Comparison of ENCODE assay signal across 22 cellular contexts in genomic region chr14:105433161-105433605, GRCh38. TPM values are rescaled to one million over a fixed set of nuclear protein-coding genes. Genes with fewer than 3 reads are reported as not detected.
DNase-seq lines count a peak whose midpoint lies in the region; ATAC-seq, FAIRE-seq and TF ChIP-seq lines count a peak whose summit lies in the region.
"Had no signal": no experiment of that assay in that cellular context is flagged by ENCODE, and none has a peak within 500 bp of the region (broad histone marks: within the 10 kb centered on the region; RNA-seq: fewer than 3 reads in every experiment).

No MANE protein-coding gene starts in this region.

- TF ChIP-seq RAD21 in K562 (CRISPR knock-in tag; conservative IDR thresholded peaks at IDR 0.05 in 1 of 2, IDR thresholded peaks at IDR 0.05 in 1 of 2) = no peak

- H4K20me1 ChIP-seq in GM23338 (replicated peaks; ENCODE audit: insufficient read depth) = peaks cover 78% of the 10 kb centered on the region
- peaks cover 4% of the 10 kb centered on the region; the same call in 1 of the 2 replicates for H4K20me1 ChIP-seq in K562 (replicated peaks; ENCODE audit: control insufficient read depth, insufficient read depth, low read length)

- peak overlapping the region in 1 of 2 experiments; percentile 52; a peak in 1 of 4 replicates for H3K9ac ChIP-seq in K562 (ENCODE audit: insufficient read depth in 1 of 2, low read depth in 2 of 2, low read length in 2 of 2)
- H3K9ac ChIP-seq: BLaER1 treated with 17β-estradiol and CSF1 and Interleukin-3, amounts not matched to agents 10 nM and 100 nM; KMS-11 had no signal

- no peak for TF ChIP-seq EP300 in K562 (IDR thresholded peaks at IDR 0.05; ENCODE audit: low read length)
- no peak for TF ChIP-seq EP300 in suprapubic skin (IDR thresholded peaks at IDR 0.05)

- H3K4me1 Mint-ChIP-seq in Caco-2 (ENCODE audit: low read depth, unreplicated experiment) (peaks cover 4% of the 10 kb centered on the region), GM23338 (peaks cover 17% of the 10 kb centered on the region)

- H3K36me3 ChIP-seq in Caco-2 (ENCODE audit: control insufficient read depth, insufficient read depth, low read length) (no peaks in the 10 kb centered on the region; the same call in 1 of the 2 replicates), GM23338 (ENCODE audit: insufficient read depth) (no peaks in the 10 kb centered on the region), K562 (ENCODE audit: control insufficient read depth, insufficient read depth, low read length) (peaks cover 34% of the 10 kb centered on the region; the same call in 2 of the 3 replicates), right lobe of liver (no peaks in the 10 kb centered on the region), suprapubic skin (no peaks in the 10 kb centered on the region), testis (ENCODE audit: low read depth, missing control alignments) (no peaks in the 10 kb centered on the region)

- peak; percentile 81 for ATAC-seq in GM23338
- peak; percentile 33 for ATAC-seq in K562
- ATAC-seq in right lobe of liver = peak; percentile 26 to 56 (median 36)
- ATAC-seq in GM21367 (IDR thresholded peaks at IDR 0.05; ENCODE audit: unreplicated experiment) = no peak
- ATAC-seq: A549, SK-N-SH treated with all-trans-retinoic acid at 6 μM for 48 hours had no signal

- H3K27me3 Mint-ChIP-seq in Caco-2 (ENCODE audit: insufficient read depth, unreplicated experiment) = no peaks in the 10 kb centered on the region
- no peaks in the 10 kb centered on the region for H3K27me3 Mint-ChIP-seq in GM23338 (ENCODE audit: insufficient read depth, low read depth, poor library complexity)
- H3K27me3 Mint-ChIP-seq: CD8-positive, alpha-beta memory T cell had no signal

- H3K36me3 Mint-ChIP-seq in Caco-2 (ENCODE audit: insufficient read depth, unreplicated experiment) (peaks cover 36% of the 10 kb centered on the region), GM23338 (ENCODE audit: low read depth) (peaks cover 29% of the 10 kb centered on the region)

- H3K79me2 ChIP-seq in GM23338 (replicated peaks; ENCODE audit: insufficient read depth) (peaks cover 98% of the 10 kb centered on the region), K562 (ENCODE audit: control insufficient read depth, insufficient read depth, low read length) (peaks cover 83% of the 10 kb centered on the region)

- BruUV-seq in Caco-2 (replicated peaks; lab: Mats Ljungman, UMichigan) (no TSS peak), K562 (replicated peaks; lab: Mats Ljungman, UMichigan) (no TSS peak)

- no peaks in the 10 kb centered on the region for H3K9me1 ChIP-seq in K562 (ENCODE audit: control insufficient read depth, insufficient read depth, low read length)

- no peak overlapping the region for H3K27ac Mint-ChIP-seq in Caco-2 (ENCODE audit: unreplicated experiment)
- H3K27ac Mint-ChIP-seq in GM23338 = peak overlapping the region; percentile 67; the same call in 1 of the 2 replicates

- CTCF ChIA-PET in Caco-2 (lab: Charles Lee) (no interaction called here), K562 (lab: Yijun Ruan, JAX; ENCODE audit: low intra/inter-chr PET ratio) (no interaction called here)

- H3K4me3 Mint-ChIP-seq in Caco-2 (ENCODE audit: unreplicated experiment) = no peak overlapping the region
- no peak overlapping the region for H3K4me3 Mint-ChIP-seq in GM23338
- H3K4me3 Mint-ChIP-seq: CD8-positive, alpha-beta memory T cell had no signal

- TF ChIP-seq POLR2A in K562 (conservative IDR thresholded peaks at IDR 0.05) = no peak
- no peak for TF ChIP-seq POLR2A in right lobe of liver (IDR thresholded peaks at IDR 0.05)
- TF ChIP-seq POLR2A in suprapubic skin (IDR thresholded peaks at IDR 0.05) = no peak
- no peak for TF ChIP-seq POLR2A in testis (IDR thresholded peaks at IDR 0.05)

- DNase-seq in Caco-2 (peak; percentile 21 to 36), GM23338 (ENCODE audit: low spot score) (no peak), K562 (ENCODE audit: extremely low read depth in 1 of 4, low spot score in 3 of 4) (no peak), right lobe of liver (peak in 1 of 3 donors; percentile 68), DMS53 (lab: John Stamatoyannopoulos, UW) (no peak), suprapubic skin (ENCODE audit: low spot score in 2 of 2) (no peak), testis (no peak)
- DNase-seq: CD8-positive, alpha-beta memory T cell; NCI-H1092; NCI-H146; NCI-H2081; NCI-H510A; NCI-H82; PC-9; SHP77 had no signal

- intact Hi-C loops in Caco-2 (cut with micrococcal nuclease; ENCODE audit: unreplicated experiment) (no loop called here), K562 (cut with micrococcal nuclease) (no loop called here), right lobe of liver (cut with DNase I) (no loop called here), testis (cut with DNase I; ENCODE audit: low total_unique reads) (no loop called here)

- H3K4me3 ChIP-seq in Caco-2 (ENCODE audit: low read depth, low read length) (no peak overlapping the region), GM23338 (no peak overlapping the region), K562 (no peak overlapping the region), right lobe of liver (no peak overlapping the region), suprapubic skin (no peak overlapping the region), testis (no peak overlapping the region)
- H3K4me3 ChIP-seq: A549; BLaER1 treated with 17β-estradiol and CSF1 and Interleukin-3, amounts not matched to agents 10 nM and 100 nM; PC-9 had no signal

- TF ChIP-seq CTCF in Caco-2 (IDR thresholded peaks at IDR 0.05; ENCODE audit: insufficient read depth in 1 of 2, low read depth in 1 of 2, low read length in 1 of 2, severe bottlenecking in 1 of 2, unreplicated experiment in 1 of 2) (no peak), GM23338 (conservative IDR thresholded peaks at IDR 0.05; ENCODE audit: low read depth in 2 of 2) (no peak), K562 (IDR thresholded peaks at IDR 0.05 in 2 of 3, conservative IDR thresholded peaks at IDR 0.05 in 1 of 3; ENCODE audit: insufficient read depth in 2 of 3, low read depth in 1 of 3, low read length in 3 of 3) (no peak), right lobe of liver (IDR thresholded peaks at IDR 0.05) (no peak), suprapubic skin (IDR thresholded peaks at IDR 0.05) (no peak), testis (IDR thresholded peaks at IDR 0.05) (no peak)

- H3K4me2 ChIP-seq in GM23338 (0 out of 2 replicates have a peak overlapping the region, but pooled peaks have one; percentile 14), K562 (ENCODE audit: insufficient read depth, low read length) (no peak overlapping the region)
- H3K4me2 ChIP-seq: A549; BLaER1 treated with 17β-estradiol and CSF1 and Interleukin-3, amounts not matched to agents 10 nM and 100 nM; KMS-11; PC-9 had no signal

- H3K9me3 Mint-ChIP-seq in Caco-2 (ENCODE audit: unreplicated experiment) = no peaks in the 10 kb centered on the region
- H3K9me3 Mint-ChIP-seq in GM23338 = no peaks in the 10 kb centered on the region
- H3K9me3 Mint-ChIP-seq: CD8-positive, alpha-beta memory T cell had no signal

- WGBS in K562 (ENCODE audit: insufficient coverage, low coverage, missing lambda C conversion rate) = 84% methylated on average over 7 of the region's 17 CpGs
- WGBS in right lobe of liver (ENCODE audit: insufficient coverage, low coverage, low lambda C conversion rate, missing lambda C conversion rate) = 33% methylated on average over 1 of the region's 17 CpGs
- WGBS in suprapubic skin = 86% methylated on average over 2 of the region's 17 CpGs
- 77 to 85% methylated on average over 5 to 17 of the region's 17 CpGs for WGBS in testis, 2 donors

- no peak for FAIRE-seq in K562 (lab: Jason Lieb, UNC)
- FAIRE-seq: A549, GM19239 had no signal

- no peaks in the 10 kb centered on the region for H3K9me3 ChIP-seq in Caco-2
- no peaks in the 10 kb centered on the region for H3K9me3 ChIP-seq in K562 (replicated peaks; ENCODE audit: control insufficient read depth, insufficient read depth, low read depth, low read length)
- H3K9me3 ChIP-seq in right lobe of liver = no peaks in the 10 kb centered on the region
- no peaks in the 10 kb centered on the region for H3K9me3 ChIP-seq in suprapubic skin
- H3K9me3 ChIP-seq in testis = no peaks in the 10 kb centered on the region
- H3K9me3 ChIP-seq: A549 had no signal

- 0 out of 2 replicates have a peak, but pooled peaks cover 4% of the 10 kb centered on the region for H3K4me1 ChIP-seq in Caco-2
- 0 out of 2 replicates have a peak, but pooled peaks cover 3% of the 10 kb centered on the region for H3K4me1 ChIP-seq in GM23338 (ENCODE audit: insufficient read depth)
- peaks cover 0 to 24% of the 10 kb centered on the region in 2 experiments; a peak in 2 of 5 replicates for H3K4me1 ChIP-seq in K562 (replicated peaks in 1 of 2; ENCODE audit: control insufficient read depth in 2 of 2, insufficient read depth in 2 of 2, low read length in 2 of 2)
- peaks cover 0 to 33% (median 15%) of the 10 kb centered on the region in 4 donors for H3K4me1 ChIP-seq in right lobe of liver
- H3K4me1 ChIP-seq in suprapubic skin = peaks cover 10% of the 10 kb centered on the region
- no peaks in the 10 kb centered on the region for H3K4me1 ChIP-seq in testis

- H2AFZ ChIP-seq in GM23338 = no peak overlapping the region
- no peak overlapping the region for H2AFZ ChIP-seq in K562 (ENCODE audit: low read depth, low read length)
- H2AFZ ChIP-seq: PC-9 had no signal

- POLR2A ChIA-PET in Caco-2 (lab: Charles Lee) (no interaction called here), K562 (lab: Yijun Ruan, JAX) (no interaction called here)

- H3K9me2 ChIP-seq in GM23338 (ENCODE audit: insufficient read depth) = no peaks in the 10 kb centered on the region

- no peaks in the 10 kb centered on the region for H3K27me3 ChIP-seq in Caco-2 (replicated peaks; ENCODE audit: control insufficient read depth, insufficient read depth, low read length)
- no peaks in the 10 kb centered on the region for H3K27me3 ChIP-seq in GM23338 (ENCODE audit: insufficient read depth)
- H3K27me3 ChIP-seq in K562 (ENCODE audit: control insufficient read depth in 2 of 2, insufficient read depth in 2 of 2, low read length in 2 of 2) = no peaks in the 10 kb centered on the region
- no peaks in the 10 kb centered on the region for H3K27me3 ChIP-seq in right lobe of liver
- H3K27me3 ChIP-seq in suprapubic skin = no peaks in the 10 kb centered on the region
- H3K27me3 ChIP-seq in testis = no peaks in the 10 kb centered on the region
- H3K27me3 ChIP-seq: BLaER1 treated with 17β-estradiol and CSF1 and Interleukin-3, amounts not matched to agents 10 nM and 100 nM had no signal

- 0 out of 2 replicates have a peak, but pooled peaks cover 2% of the 10 kb centered on the region for H3F3A ChIP-seq in GM23338 (replicated peaks; ENCODE audit: low read depth)

- peak overlapping the region; percentile 59; the same call in 1 of the 2 replicates for H3K27ac ChIP-seq in GM23338 (ENCODE audit: low read depth)
- no peak overlapping the region for H3K27ac ChIP-seq in K562 (ENCODE audit: extremely low read depth, low read depth, low read length)
- peak overlapping the region in 2 of 3 donors; percentile 26 to 87 for H3K27ac ChIP-seq in right lobe of liver
- no peak overlapping the region for H3K27ac ChIP-seq in suprapubic skin
- no peak overlapping the region for H3K27ac ChIP-seq in testis
- H3K27ac ChIP-seq: A549; BLaER1 treated with 17β-estradiol and CSF1 and Interleukin-3, amounts not matched to agents 10 nM and 100 nM; KMS-11; PC-9 had no signal

- in situ Hi-C loops in K562 (cut with MboI) = no loop called here

RNA-seq across cellular contexts. Expression of gene MTA1, which starts 13.6 kb away (rescaled TPM):
- 158 and 167 TPM in 2 replicates for total RNA-seq in Caco-2 (2022)
- 104 and 126 TPM in 2 replicates for total RNA-seq in GM23338 (2014; rRNA removed; shearing (Covaris generic))
- 53.3 and 63.2 TPM in 2 replicates for polyA plus RNA-seq in GM23338 (2016; fragmentation: Nextera tagmentation; extraction: Ambion mirVana)
- 154 and 390 TPM in 2 replicates for total RNA-seq in K562 (2011; cell fraction: chromatin; rRNA removed; ENCODE audit: low replicate concordance)
- total RNA-seq in K562 (2011; cell fraction: nucleolus; rRNA removed) = 257 and 271 TPM in 2 replicates
- total RNA-seq in K562 (2011; cell fraction: nucleoplasm; rRNA removed) = 138 and 156 TPM in 2 replicates
- 48.1 and 61.0 TPM in 2 replicates for total RNA-seq in K562 (2014; rRNA removed)
- 11.6 and 12.2 TPM in 2 replicates for total RNA-seq in K562 (2014; rRNA removed; fragmentation: Illumina TruSeq; extraction: Trizol)
- 32.3 and 33.4 TPM in 2 replicates for total RNA-seq in K562 (2015; rRNA removed; fragmentation: Illumina TruSeq; extraction: Trizol)
- total RNA-seq in K562 (2021) = 107 and 118 TPM in 2 replicates
- 47.7 and 58.6 TPM in 2 replicates for polyA plus RNA-seq in K562 (2011; rRNA removed)
- polyA plus RNA-seq in K562 (2011; cell fraction: cytosol; rRNA removed) = 31.6 and 47.1 TPM in 2 replicates
- 383 and 622 TPM in 2 replicates for polyA plus RNA-seq in K562 (2011; cell fraction: nucleus; rRNA removed)
- 74.0 and 91.7 TPM in 2 replicates for polyA plus RNA-seq in K562 (2012)
- polyA plus RNA-seq in K562 (2014; fragmentation: Illumina TruSeq; extraction: Trizol) = 29.5 and 45.4 TPM in 2 replicates
- under 1 TPM; 0.13 to 0.14 TPM for polyA plus RNA-seq in K562 (2014; fragmentation: Nextera tagmentation; extraction: Ambion mirVana)
- polyA plus RNA-seq in K562 (2014; rRNA removed) = 90.0 and 103 TPM in 2 replicates
- polyA minus RNA-seq in K562 (2011; rRNA and poly(A)+ RNA removed) = 13.9 and 22.6 TPM in 2 replicates
- 69.0 and 80.6 TPM in 2 replicates for polyA minus RNA-seq in K562 (2011; cell fraction: cytosol; rRNA and poly(A)+ RNA removed)
- polyA minus RNA-seq in K562 (2011; cell fraction: nucleus; rRNA and poly(A)+ RNA removed) = 102 and 104 TPM in 2 replicates
- total RNA-seq in right lobe of liver = 10 to 100 TPM; 18.6 to 45.1 (median 29.2) TPM
- total RNA-seq in suprapubic skin = 100 to 1,000 TPM in 1 of 4 donors, 10 to 100 TPM in 3; 38.1 to 107 (median 59.5) TPM
- 100 to 1,000 TPM; 118 to 120 TPM for total RNA-seq in testis
- 135 TPM for polyA plus RNA-seq in testis (ENCODE audit: insufficient read depth, low read depth, low replicate concordance)

RNA-seq across cellular contexts. Expression of gene TEX22, which starts 34.8 kb away (rescaled TPM):
- 0.86 and 0.91 TPM in 2 replicates for total RNA-seq in Caco-2 (2022)
- total RNA-seq in GM23338 (2014; rRNA removed; shearing (Covaris generic)) = 0.21 and 0.54 TPM in 2 replicates
- polyA plus RNA-seq in GM23338 (2016; fragmentation: Nextera tagmentation; extraction: Ambion mirVana) = 0.10 and 0.21 TPM in 2 replicates
- total RNA-seq in K562 (2011; cell fraction: chromatin; rRNA removed; ENCODE audit: low replicate concordance) = 2.3 and 5.1 TPM in 2 replicates
- 2.6 and 3.8 TPM in 2 replicates for total RNA-seq in K562 (2011; cell fraction: nucleolus; rRNA removed)
- 1.9 and 2.6 TPM in 2 replicates for total RNA-seq in K562 (2011; cell fraction: nucleoplasm; rRNA removed)
- total RNA-seq in K562 (2014; rRNA removed) = 0.04 and 0.05 TPM in 2 replicates
- 0.06 and 0.55 TPM in 2 replicates for total RNA-seq in K562 (2014; rRNA removed; fragmentation: Illumina TruSeq; extraction: Trizol)
- 0.14 and 0.45 TPM in 2 replicates for total RNA-seq in K562 (2015; rRNA removed; fragmentation: Illumina TruSeq; extraction: Trizol)
- 1.0 and 1.7 TPM in 2 replicates for total RNA-seq in K562 (2021)
- 0.31 and 0.50 TPM in 2 replicates for polyA plus RNA-seq in K562 (2011; rRNA removed)
- 0.22 and 0.66 TPM in 2 replicates for polyA plus RNA-seq in K562 (2011; cell fraction: cytosol; rRNA removed)
- polyA plus RNA-seq in K562 (2011; cell fraction: nucleus; rRNA removed) = 3.7 and 7.3 TPM in 2 replicates
- polyA plus RNA-seq in K562 (2012) = 0.14 and 0.36 TPM in 2 replicates
- 0.04 and 0.14 TPM in 2 replicates for polyA plus RNA-seq in K562 (2014; fragmentation: Illumina TruSeq; extraction: Trizol)
- not detected for polyA plus RNA-seq in K562 (2014; fragmentation: Nextera tagmentation; extraction: Ambion mirVana)
- polyA plus RNA-seq in K562 (2014; rRNA removed) = 0.18 and 0.23 TPM in 2 replicates
- 0.11 and 0.12 TPM in 2 replicates for polyA minus RNA-seq in K562 (2011; rRNA and poly(A)+ RNA removed)
- polyA minus RNA-seq in K562 (2011; cell fraction: cytosol; rRNA and poly(A)+ RNA removed) = not detected in 2 replicates
- 0.56 and 0.94 TPM in 2 replicates for polyA minus RNA-seq in K562 (2011; cell fraction: nucleus; rRNA and poly(A)+ RNA removed)
- under 1 TPM in 3 of 6 experiments, not detected in 3; 0.07 to 0.44 (median 0.35) TPM for total RNA-seq in right lobe of liver
- under 1 TPM in 1 of 4 donors, not detected in 3; 0.80 TPM for total RNA-seq in suprapubic skin
- total RNA-seq in testis = 1 to 10 TPM; 5.2 to 6.6 TPM
- 21.5 TPM for polyA plus RNA-seq in testis (ENCODE audit: insufficient read depth, low read depth, low replicate concordance)
- total RNA-seq: M059J had no signal

RNA-seq across cellular contexts. Expression of gene CRIP2, which starts 41.4 kb away (rescaled TPM):
- total RNA-seq in Caco-2 (2022) (0.88 and 1.5 TPM in 2 replicates), K562 (2014; rRNA removed) (1.7 and 2.0 TPM in 2 replicates), K562 (2014; rRNA removed; fragmentation: Illumina TruSeq; extraction: Trizol) (not detected in 2 replicates), K562 (2015; rRNA removed; fragmentation: Illumina TruSeq; extraction: Trizol) (0.33 and 0.34 TPM in 2 replicates), K562 (2021) (1.2 and 1.7 TPM in 2 replicates), right lobe of liver (10 to 100 TPM; 11.2 to 50.0 (median 27.5) TPM), suprapubic skin (100 to 1,000 TPM in 2 of 4 donors, 10 to 100 TPM in 2; 70.7 to 140 (median 104) TPM), testis (100 to 1,000 TPM; 114 to 159 TPM)
- 3.4 and 5.0 TPM in 2 replicates for total RNA-seq in GM23338 (2014; rRNA removed; shearing (Covaris generic))
- polyA plus RNA-seq in GM23338 (2016; fragmentation: Nextera tagmentation; extraction: Ambion mirVana) (9.6 and 12.3 TPM in 2 replicates), K562 (2011; rRNA removed) (1.0 and 2.2 TPM in 2 replicates), K562 (2014; fragmentation: Illumina TruSeq; extraction: Trizol) (0.18 and 0.51 TPM in 2 replicates), K562 (2014; fragmentation: Nextera tagmentation; extraction: Ambion mirVana) (under 1 TPM; 0.25 to 0.27 TPM), K562 (2014; rRNA removed) (0.16 and 1.2 TPM in 2 replicates), testis (ENCODE audit: insufficient read depth, low read depth, low replicate concordance) (121 TPM)
- total RNA-seq in K562 (2011; cell fraction: chromatin; rRNA removed; ENCODE audit: low replicate concordance) = 2.6 TPM in 1 of 2 replicates, not detected in the other
- total RNA-seq in K562 (2011; cell fraction: nucleolus; rRNA removed) = 0.53 and 1.7 TPM in 2 replicates
- 1.2 and 1.5 TPM in 2 replicates for total RNA-seq in K562 (2011; cell fraction: nucleoplasm; rRNA removed)
- polyA plus RNA-seq in K562 (2011; cell fraction: cytosol; rRNA removed) = 4.4 and 9.0 TPM in 2 replicates
- polyA plus RNA-seq in K562 (2011; cell fraction: nucleus; rRNA removed) = 4.8 and 11.0 TPM in 2 replicates
- 1.4 and 1.9 TPM in 2 replicates for polyA plus RNA-seq in K562 (2012)
- polyA minus RNA-seq in K562 (2011; rRNA and poly(A)+ RNA removed) = 0.39 TPM in 1 of 2 replicates, not detected in the other
- 1.2 and 2.0 TPM in 2 replicates for polyA minus RNA-seq in K562 (2011; cell fraction: cytosol; rRNA and poly(A)+ RNA removed)
- polyA minus RNA-seq in K562 (2011; cell fraction: nucleus; rRNA and poly(A)+ RNA removed) = 0.67 and 0.94 TPM in 2 replicates

RNA-seq across cellular contexts. Expression of gene CRIP1, which starts 53.5 kb away (rescaled TPM):
- total RNA-seq in Caco-2 (2022) (46.0 and 75.1 TPM in 2 replicates), K562 (2014; rRNA removed) (not detected in 2 replicates), K562 (2014; rRNA removed; fragmentation: Illumina TruSeq; extraction: Trizol) (not detected in 2 replicates), K562 (2015; rRNA removed; fragmentation: Illumina TruSeq; extraction: Trizol) (not detected in 2 replicates), K562 (2021) (0.58 and 0.98 TPM in 2 replicates), right lobe of liver (1 to 10 TPM in 5 of 6 experiments, under 1 TPM in 1; 0.79 to 5.4 (median 2.7) TPM), suprapubic skin (100 to 1,000 TPM in 1 of 4 donors, 10 to 100 TPM in 3; 28.6 to 140 (median 76.2) TPM), testis (1 to 10 TPM; 3.0 to 4.4 TPM)
- 0.80 and 7.7 TPM in 2 replicates for total RNA-seq in GM23338 (2014; rRNA removed; shearing (Covaris generic))
- polyA plus RNA-seq in GM23338 (2016; fragmentation: Nextera tagmentation; extraction: Ambion mirVana) (8.4 and 13.2 TPM in 2 replicates), K562 (2011; rRNA removed) (0.14 and 0.23 TPM in 2 replicates), K562 (2014; fragmentation: Illumina TruSeq; extraction: Trizol) (not detected in 2 replicates), K562 (2014; fragmentation: Nextera tagmentation; extraction: Ambion mirVana) (not detected), K562 (2014; rRNA removed) (0.11 TPM in 1 of 2 replicates, not detected in the other), testis (ENCODE audit: insufficient read depth, low read depth, low replicate concordance) (154 TPM)
- total RNA-seq in K562 (2011; cell fraction: chromatin; rRNA removed; ENCODE audit: low replicate concordance) = not detected in 2 replicates
- total RNA-seq in K562 (2011; cell fraction: nucleolus; rRNA removed) = not detected in 2 replicates
- 0.29 TPM in 1 of 2 replicates, not detected in the other for total RNA-seq in K562 (2011; cell fraction: nucleoplasm; rRNA removed)
- 0.31 and 0.46 TPM in 2 replicates for polyA plus RNA-seq in K562 (2011; cell fraction: cytosol; rRNA removed)
- polyA plus RNA-seq in K562 (2011; cell fraction: nucleus; rRNA removed) = 0.21 and 1.1 TPM in 2 replicates
- polyA plus RNA-seq in K562 (2012) = 0.72 TPM in 1 of 2 replicates, not detected in the other
- not detected in 2 replicates for polyA minus RNA-seq in K562 (2011; rRNA and poly(A)+ RNA removed)
- 3.2 and 9.9 TPM in 2 replicates for polyA minus RNA-seq in K562 (2011; cell fraction: cytosol; rRNA and poly(A)+ RNA removed)
- 0.78 and 1.5 TPM in 2 replicates for polyA minus RNA-seq in K562 (2011; cell fraction: nucleus; rRNA and poly(A)+ RNA removed)
- total RNA-seq: M059J had no signal

RNA-seq across cellular contexts. Expression of gene TEDC1, which starts 57.9 kb away (rescaled TPM):
- total RNA-seq in Caco-2 (2022) (30.3 and 30.8 TPM in 2 replicates), K562 (2014; rRNA removed) (26.4 and 28.3 TPM in 2 replicates), K562 (2014; rRNA removed; fragmentation: Illumina TruSeq; extraction: Trizol) (0.64 and 0.84 TPM in 2 replicates), K562 (2015; rRNA removed; fragmentation: Illumina TruSeq; extraction: Trizol) (6.6 and 8.8 TPM in 2 replicates), K562 (2021) (20.1 and 25.7 TPM in 2 replicates), right lobe of liver (1 to 10 TPM; 2.2 to 8.1 (median 3.9) TPM), suprapubic skin (10 to 100 TPM; 11.4 to 41.0 (median 14.0) TPM), testis (10 to 100 TPM; 16.4 to 16.7 TPM)
- total RNA-seq in GM23338 (2014; rRNA removed; shearing (Covaris generic)) = 3.9 and 16.3 TPM in 2 replicates
- polyA plus RNA-seq in GM23338 (2016; fragmentation: Nextera tagmentation; extraction: Ambion mirVana) (4.1 and 5.9 TPM in 2 replicates), K562 (2011; rRNA removed) (5.9 and 6.6 TPM in 2 replicates), K562 (2014; fragmentation: Illumina TruSeq; extraction: Trizol) (1.2 and 6.8 TPM in 2 replicates), K562 (2014; fragmentation: Nextera tagmentation; extraction: Ambion mirVana) (under 1 TPM; 0.21 to 0.25 TPM), K562 (2014; rRNA removed) (18.9 and 19.4 TPM in 2 replicates), testis (ENCODE audit: insufficient read depth, low read depth, low replicate concordance) (8.8 TPM)
- total RNA-seq in K562 (2011; cell fraction: chromatin; rRNA removed; ENCODE audit: low replicate concordance) = 5.0 and 22.4 TPM in 2 replicates
- total RNA-seq in K562 (2011; cell fraction: nucleolus; rRNA removed) = 19.2 and 23.0 TPM in 2 replicates
- total RNA-seq in K562 (2011; cell fraction: nucleoplasm; rRNA removed) = 7.6 and 10.1 TPM in 2 replicates
- 7.3 and 21.3 TPM in 2 replicates for polyA plus RNA-seq in K562 (2011; cell fraction: cytosol; rRNA removed)
- 19.1 and 36.6 TPM in 2 replicates for polyA plus RNA-seq in K562 (2011; cell fraction: nucleus; rRNA removed)
- 12.3 and 15.1 TPM in 2 replicates for polyA plus RNA-seq in K562 (2012)
- 0.99 and 1.6 TPM in 2 replicates for polyA minus RNA-seq in K562 (2011; rRNA and poly(A)+ RNA removed)
- polyA minus RNA-seq in K562 (2011; cell fraction: cytosol; rRNA and poly(A)+ RNA removed) = 7.5 and 8.6 TPM in 2 replicates
- polyA minus RNA-seq in K562 (2011; cell fraction: nucleus; rRNA and poly(A)+ RNA removed) = 10.3 and 11.8 TPM in 2 replicates

Comparison
In these comparisons a context has a peak if more than half of its experiments do, and no peak if none do; other contexts are left out.
1. DNase-seq: peak in Caco-2 (2 of 2); none in GM23338 (single experiment), K562 (0 of 4), DMS53 (single experiment), suprapubic skin (0 of 2) and testis (single experiment).
2. H3K27ac ChIP-seq: peak in GM23338 (single experiment) and right lobe of liver (2 of 3); none in K562 (single experiment), suprapubic skin (single experiment) and testis (0 of 2).